19 cellular contexts compared by ENCODE assay signal in the genomic region with DNA sequence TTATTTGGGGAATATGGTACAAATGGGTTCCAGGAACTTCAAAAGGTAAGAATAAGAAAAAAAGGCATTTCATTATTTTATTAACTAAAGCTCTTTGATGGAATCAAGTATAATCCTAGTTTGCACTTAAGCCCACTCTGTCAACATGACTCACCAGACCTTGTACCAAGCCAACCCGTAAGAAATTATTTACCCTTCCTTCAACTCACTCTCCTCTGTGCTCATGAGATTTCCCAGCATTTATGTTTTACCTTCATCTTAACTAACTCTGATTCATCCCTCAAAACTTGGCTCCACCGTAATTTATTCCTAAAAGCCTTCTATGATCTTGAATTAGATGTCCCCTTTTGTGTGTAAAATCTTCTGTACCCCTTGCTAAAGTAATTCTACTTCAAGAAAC.
"Had no signal": no experiment of that assay in that cellular context is flagged by ENCODE, and none has a peak within 500 bp of the region (broad histone marks: within the 10 kb centered on the region; RNA-seq: fewer than 3 reads in every experiment).

No MANE protein-coding gene starts in this region.

- H3K4me3 ChIP-seq: K562 had no signal

- DNase-seq: Kasumi-1, MM.1S, NCI-H1092 treated with DMSO at 0.1 percent for 48 hours, NCI-H1417, NCI-H1436 treated with DMSO at 0.1 percent for 48 hours, NCI-H1694 treated with DMSO at 0.1 percent for 48 hours, NCI-H1930, NCI-H2081, NCI-H2107, NCI-H2227 treated with DMSO at 0.1 percent for 48 hours, NCI-H524, NCI-H526 treated with DMSO at 0.1 percent for 48 hours, NCI-H774, SHP77, SK-N-SH, SW 1271 had no signal

- FAIRE-seq: HTR-8/SVneo, K562 had no signal

- ATAC-seq: K562, Panc1 had no signal
